In genomic region chr6:28443112-28443773, GRCh38 we compare ENCODE assay signal across 8 cellular contexts. TPM values are rescaled to one million over a fixed set of nuclear protein-coding genes. Genes with fewer than 3 reads are reported as not detected.
A peak's percentile ranks its signal among the peaks of the same experiment; 100 is the strongest.
DNase-seq lines count a peak whose midpoint lies in the region; ATAC-seq and TF ChIP-seq lines count a peak whose summit lies in the region.

ZSCAN23 (minus strand) TSS chr6:28443491; CDS start chr6:28436266, 7,225 bp downstream.

- peak within 1 kb of the TSS; percentile 100 for H3K4me3 Mint-ChIP-seq in activated T-cell treated with anti-CD3 and anti-CD28 coated beads, Interleukin-2, amount 50 U/mL, for 72 hours

- peaks cover 20% of the 10 kb centered on the region for H3K27me3 Mint-ChIP-seq in activated T-cell treated with anti-CD3 and anti-CD28 coated beads, Interleukin-2, amount 50 U/mL, for 72 hours (ENCODE audit: low read depth)

- H3K4me2 ChIP-seq in PC-3 (ENCODE audit: low read length) (peak within 1 kb of the TSS; percentile 82), fibroblast of lung (ENCODE audit: extremely low read depth, insufficient read depth, low read length) (peak within 1 kb of the TSS; percentile 97)

- no peaks in the 10 kb centered on the region for H4K20me1 ChIP-seq in PC-3 (ENCODE audit: low read length)
- H4K20me1 ChIP-seq in fibroblast of lung (ENCODE audit: control insufficient read depth, extremely low read depth, insufficient read depth, low read length), result no peaks in the 10 kb centered on the region

- TF ChIP-seq CTCF in BE2C (IDR thresholded peaks at IDR 0.05; ENCODE audit: low read depth, low read length) (no peak), PC-3 (conservative IDR thresholded peaks at IDR 0.05; ENCODE audit: low read depth, low read length) (no peak; the same call in 1 of the 2 replicates), fibroblast of lung (conservative IDR thresholded peaks at IDR 0.05 in 1 of 2, IDR thresholded peaks at IDR 0.05 in 1 of 2; ENCODE audit: low read depth in 1 of 2, low read length in 2 of 2) (no peak)

- H3K36me3 ChIP-seq in BE2C, result no peaks in the 10 kb centered on the region
- no peaks in the 10 kb centered on the region for H3K36me3 ChIP-seq in PC-3 (ENCODE audit: low read depth, low read length)
- H3K36me3 ChIP-seq in fibroblast of lung (ENCODE audit: control insufficient read depth, insufficient read depth, low read length), result no peaks in the 10 kb centered on the region

- H3K9me3 Mint-ChIP-seq in activated T-cell treated with anti-CD3 and anti-CD28 coated beads, Interleukin-2, amount 50 U/mL, for 72 hours, result peaks cover 1 to 5% of the 10 kb centered on the region in 2 donors

- H3K9me3 ChIP-seq in BE2C (no peaks in the 10 kb centered on the region; the same call in 1 of the 2 replicates), PC-3 (ENCODE audit: low read length) (no peaks in the 10 kb centered on the region), fibroblast of lung (ENCODE audit: control insufficient read depth, insufficient read depth, low read depth, low read length) (no peaks in the 10 kb centered on the region)

- H3K9ac ChIP-seq in PC-3 (ENCODE audit: low read length) (peak within 1 kb of the TSS; percentile 79), fibroblast of lung (ENCODE audit: insufficient read depth, low read length) (peak within 1 kb of the TSS; percentile 85)

- intact Hi-C loops in PC-3 (cut with micrococcal nuclease), result loop anchor here (2.0 to 5.0 kb wide), 2 partner anchors 100 to 144 kb away; a partner anchor contains a TSS

- H3K27me3 ChIP-seq in BE2C, result peaks cover 3% of the 10 kb centered on the region; the same call in 1 of the 2 replicates
- H3K27me3 ChIP-seq in PC-3 (ENCODE audit: low read length), result no peaks in the 10 kb centered on the region
- H3K27me3 ChIP-seq in fibroblast of lung (ENCODE audit: control insufficient read depth, insufficient read depth, low read length), result no peaks in the 10 kb centered on the region

- peaks cover 37% of the 10 kb centered on the region for H3K4me1 Mint-ChIP-seq in activated T-cell treated with anti-CD3 and anti-CD28 coated beads, Interleukin-2, amount 50 U/mL, for 72 hours (ENCODE audit: low read depth)

- no peaks in the 10 kb centered on the region for H3F3A ChIP-seq in PC-3 (ENCODE audit: low read length, unreplicated experiment)

- ATAC-seq in GM19397 (IDR thresholded peaks at IDR 0.05; ENCODE audit: unreplicated experiment) (peak; percentile 90), HG03571 (IDR thresholded peaks at IDR 0.05; ENCODE audit: unreplicated experiment) (peak; percentile 90), PC-3 (peak; percentile 98)
- peak; percentile 95 to 96 for ATAC-seq in activated T-cell treated with anti-CD3 and anti-CD28 coated beads, Interleukin-2, amount 50 U/mL, for 72 hours (replicated peaks in 1 of 2)

- DNase-seq in BE2C (peak; percentile 84), PC-3 (peak; percentile 91), fibroblast of lung (ENCODE audit: low read depth in 2 of 2) (peak; percentile 90 to 92), myocyte (ENCODE audit: low read depth) (peak; percentile 91)
- DNase-seq in activated T-cell treated with anti-CD3 and anti-CD28 coated beads, Interleukin-2, amount 50 U/mL, for 72 hours, result peak; percentile 87 to 88
- DNase-seq in stimulated activated CD8-positive, alpha-beta memory T cell treated with anti-CD3 and anti-CD28 coated beads, Interleukin-7, amount 100 ng/mL, for 1 hour (ENCODE audit: low read depth in 2 of 2), result peak; percentile 61 to 65

- H3K9me2 ChIP-seq in PC-3 (replicated peaks; ENCODE audit: low read length), result no peaks in the 10 kb centered on the region

- no TSS peak for BruUV-seq in PC-3 (replicated peaks; lab: Mats Ljungman, UMichigan)

- no peaks in the 10 kb centered on the region for H3K4me1 ChIP-seq in BE2C
- peaks cover 9% of the 10 kb centered on the region; the same call in 1 of the 2 replicates for H3K4me1 ChIP-seq in PC-3 (ENCODE audit: insufficient read depth, low read length)
- H3K4me1 ChIP-seq in fibroblast of lung (ENCODE audit: control insufficient read depth, extremely low read depth, insufficient read depth, low read length), result no peaks in the 10 kb centered on the region

- peak within 1 kb of the TSS; percentile 97 for H2AFZ ChIP-seq in PC-3 (ENCODE audit: low read length)
- H2AFZ ChIP-seq in fibroblast of lung (ENCODE audit: low read length), result peak within 1 kb of the TSS; percentile 98

- peak within 1 kb of the TSS; percentile 92 for H3K27ac Mint-ChIP-seq in activated T-cell treated with anti-CD3 and anti-CD28 coated beads, Interleukin-2, amount 50 U/mL, for 72 hours

- H3K36me3 Mint-ChIP-seq in activated T-cell treated with anti-CD3 and anti-CD28 coated beads, Interleukin-2, amount 50 U/mL, for 72 hours (ENCODE audit: insufficient read depth in 2 of 2), result peaks cover 5 to 7% of the 10 kb centered on the region in 2 donors

- peak within 1 kb of the TSS; percentile 93 for H3K4me3 ChIP-seq in BE2C (ENCODE audit: low read depth, low read length)
- peak within 1 kb of the TSS; percentile 88 for H3K4me3 ChIP-seq in PC-3 (ENCODE audit: low read length)
- peak within 1 kb of the TSS; percentile 81 to 98 (median 92) for H3K4me3 ChIP-seq in fibroblast of lung (replicated peaks in 1 of 4; ENCODE audit: control extremely low read depth in 1 of 4, insufficient read depth in 1 of 4, low read depth in 3 of 4, low read length in 4 of 4)

- H3K27ac ChIP-seq in PC-3 (ENCODE audit: low read length) (no peak within 1 kb of the TSS), fibroblast of lung (ENCODE audit: insufficient read depth, low read length) (peak within 1 kb of the TSS; percentile 95)

- H3K79me2 ChIP-seq in PC-3 (ENCODE audit: low read length) (peaks cover 9% of the 10 kb centered on the region), fibroblast of lung (ENCODE audit: control insufficient read depth, insufficient read depth, low read length) (no peaks in the 10 kb centered on the region)

- CTCF ChIA-PET in PC-3 (lab: Charles Lee), result no interaction called here

- POLR2A ChIA-PET in PC-3 (lab: Charles Lee; ENCODE audit: unreplicated experiment), result no interaction called here

RNA-seq across cellular contexts. Expression of gene ZSCAN23, which starts in this region (rescaled TPM):
- polyA plus RNA-seq in BE2C (2012; ENCODE audit: insufficient read depth, insufficient read length, low read depth), result 3.9 TPM
- 2.2 and 3.4 TPM in 2 replicates for total RNA-seq in PC-3 (2014; rRNA removed)
- 1 to 10 TPM; 2.5 to 4.3 TPM for total RNA-seq in activated T-cell treated with anti-CD3 and anti-CD28 coated beads, Interleukin-2, amount 50 U/mL, for 72 hours
- total RNA-seq in fibroblast of lung, result 4.9 and 5.1 TPM in 2 replicates
- 1.1 and 3.8 TPM in 2 replicates for polyA plus RNA-seq in fibroblast of lung
- polyA plus RNA-seq in fibroblast of lung (2012), result 0.36 and 1.4 TPM in 2 replicates
- polyA minus RNA-seq in fibroblast of lung (ENCODE audit: low replicate concordance), result 0.71 and 1.1 TPM in 2 replicates
- 2.0 and 2.5 TPM in 2 replicates for total RNA-seq in myocyte
- 0.95 TPM for polyA plus RNA-seq in myocyte (2012)
